In the genomic region with DNA sequence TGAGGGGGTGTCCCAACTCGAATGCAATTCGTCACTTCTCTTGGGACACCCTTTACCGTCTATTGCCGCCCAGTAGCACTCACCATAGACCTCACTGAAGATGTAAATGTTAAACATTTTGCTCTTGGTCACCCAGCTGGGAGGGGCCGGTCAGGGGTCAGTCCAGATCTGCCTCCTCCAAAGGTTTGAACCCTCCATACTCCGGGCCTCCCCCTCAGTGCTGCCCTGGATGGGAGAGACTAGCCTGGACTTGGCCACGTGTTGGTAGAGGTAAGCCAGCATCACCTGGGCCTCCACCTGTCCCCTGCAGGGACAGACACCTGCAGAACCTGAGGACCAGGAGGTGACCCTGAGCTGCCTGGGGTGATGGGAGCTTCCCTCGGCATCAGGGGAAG, we compare ENCODE assay signal across 31 cellular contexts. TPM values are rescaled to one million over a fixed set of nuclear protein-coding genes. Genes with fewer than 3 reads are reported as not detected.
"Had no signal": no experiment of that assay in that cellular context is flagged by ENCODE, and none has a peak within 500 bp of the region (broad histone marks: within the 10 kb centered on the region; RNA-seq: fewer than 3 reads in every experiment).

No MANE protein-coding gene starts in this region.

- H3K36me3 Mint-ChIP-seq: stimulated activated naive B cell treated with anti-CD40 and anti-IgM and Interleukin-4, amounts not matched to agents 10 μg/mL and 1 μg/mL and 100 μg/mL, for 72 hours had no signal

- H3K36me3 ChIP-seq: left ventricle myocardium inferior, transverse colon, vagina had no signal

- DNase-seq: activated B cell treated with CpG ODN at 0.5 μM for 24 hours; activated CD4-positive, alpha-beta T cell treated with anti-CD3 and anti-CD28 coated beads for 36 hours; activated CD4-positive, alpha-beta T cell treated with anti-CD3 and anti-CD28 coated beads, Interleukin-2, amount 50 U/mL, for 4 hours; activated gamma-delta T cell; activated naive CD4-positive, alpha-beta T cell treated with anti-CD3 and anti-CD28 coated beads, Interleukin-2, amount 50 U/mL, for 16 hours; activated T-cell treated with anti-CD3 and anti-CD28 coated beads, Interleukin-2, amount 50 U/mL, for 72 hours; anterior cingulate cortex; body of pancreas; effector memory CD4-positive, alpha-beta T cell; hypothalamus; left ventricle myocardium inferior; mammary epithelial cell; small intestine; stimulated activated CD4-positive, alpha-beta T cell treated with anti-CD3 and anti-CD28 coated beads, Interleukin-15, amount 100 ng/mL, for 24 hours; stimulated activated CD8-positive, alpha-beta memory T cell treated with anti-CD3 and anti-CD28 coated beads, Interleukin-4, amount 100 ng/mL, for 48 hours; stimulated activated naive B cell treated with anti-CD40 and anti-IgM and Interleukin-4, amounts not matched to agents 10 μg/mL and 1 μg/mL and 100 μg/mL, for 72 hours; T1000; transverse colon had no signal

- H3K27ac ChIP-seq: body of pancreas, left ventricle myocardium inferior, transverse colon, vagina had no signal

- H3K4me3 ChIP-seq: body of pancreas, left ventricle myocardium inferior, transverse colon, vagina had no signal

- ATAC-seq: activated CD4-positive, alpha-beta T cell treated with anti-CD3 and anti-CD28 coated beads for 36 hours; activated T-cell treated with anti-CD3 and anti-CD28 coated beads, Interleukin-2, amount 50 U/mL, for 72 hours; body of pancreas; sciatic nerve; stimulated activated naive B cell treated with anti-CD40 and anti-IgM and Interleukin-4, amounts not matched to agents 10 μg/mL and 1 μg/mL and 100 μg/mL, for 72 hours had no signal

- H3K9me3 ChIP-seq: body of pancreas, left ventricle myocardium inferior, transverse colon, vagina had no signal

- H3K4me1 Mint-ChIP-seq: activated B cell treated with CpG ODN at 0.5 μM for 24 hours had no signal

- H3K4me3 Mint-ChIP-seq: activated B cell treated with CpG ODN at 0.5 μM for 24 hours; activated CD4-positive, alpha-beta T cell treated with anti-CD3 and anti-CD28 coated beads for 36 hours; activated T-cell treated with anti-CD3 and anti-CD28 coated beads, Interleukin-2, amount 50 U/mL, for 72 hours; nephron; stimulated activated naive B cell treated with anti-CD40 and anti-IgM and Interleukin-4, amounts not matched to agents 10 μg/mL and 1 μg/mL and 100 μg/mL, for 72 hours; T-helper 1 cell treated with Interleukin-12 subunit alpha and Interleukin-12 subunit beta and Interleukin-4 antibody, amounts not matched to agents 30 μg/mL and 1 μg/mL, for 36 hours had no signal

- H3K27ac Mint-ChIP-seq: activated B cell treated with CpG ODN at 0.5 μM for 24 hours; activated CD4-positive, alpha-beta T cell treated with anti-CD3 and anti-CD28 coated beads for 36 hours; activated T-cell treated with anti-CD3 and anti-CD28 coated beads, Interleukin-2, amount 50 U/mL, for 72 hours; stimulated activated naive B cell treated with anti-CD40 and anti-IgM and Interleukin-4, amounts not matched to agents 10 μg/mL and 1 μg/mL and 100 μg/mL, for 72 hours; T-helper 1 cell treated with Interleukin-12 subunit alpha and Interleukin-12 subunit beta and Interleukin-4 antibody, amounts not matched to agents 30 μg/mL and 1 μg/mL, for 36 hours had no signal

- H3K4me1 ChIP-seq: body of pancreas, left ventricle myocardium inferior, transverse colon, vagina had no signal

- H3K9me3 Mint-ChIP-seq: activated B cell treated with CpG ODN at 0.5 μM for 24 hours; activated T-cell treated with anti-CD3 and anti-CD28 coated beads, Interleukin-2, amount 50 U/mL, for 72 hours; nephron; stimulated activated naive B cell treated with anti-CD40 and anti-IgM and Interleukin-4, amounts not matched to agents 10 μg/mL and 1 μg/mL and 100 μg/mL, for 72 hours; T-helper 1 cell treated with Interleukin-12 subunit alpha and Interleukin-12 subunit beta and Interleukin-4 antibody, amounts not matched to agents 30 μg/mL and 1 μg/mL, for 36 hours had no signal

- H3K27me3 ChIP-seq: body of pancreas, vagina had no signal

RNA-seq across cellular contexts. Expression of gene MYT1, which starts 5.0 kb away (rescaled TPM):
- total RNA-seq: activated CD8-positive, alpha-beta memory T cell treated with anti-CD3 and anti-CD28 coated beads for 36 hours; cardiac septum; dermis microvascular lymphatic vessel endothelial cell; endothelial cell of umbilical vein; esophagus mucosa; mammary epithelial cell; omental fat pad; posterior vena cava; sciatic nerve; vagina had no signal
- polyA plus RNA-seq: endothelial cell of umbilical vein had no signal

RNA-seq across cellular contexts. Expression of gene NPBWR2, which starts 51.9 kb away (rescaled TPM):
- total RNA-seq: activated B cell treated with CpG ODN at 0.5 μM for 24 hours; activated CD4-positive, alpha-beta T cell treated with anti-CD3 and anti-CD28 coated beads for 36 hours; activated CD8-positive, alpha-beta memory T cell treated with anti-CD3 and anti-CD28 coated beads for 36 hours; activated T-cell treated with anti-CD3 and anti-CD28 coated beads, Interleukin-2, amount 50 U/mL, for 72 hours; body of pancreas; cardiac septum; dermis microvascular lymphatic vessel endothelial cell; endothelial cell of umbilical vein; esophagus mucosa; left ventricle myocardium inferior; mammary epithelial cell; omental fat pad; posterior vena cava; renal cortical epithelial cell; sciatic nerve; temporal lobe; transverse colon; vagina had no signal
- polyA plus RNA-seq: endothelial cell of umbilical vein, mammary epithelial cell, small intestine had no signal
